11 cellular contexts compared by ENCODE assay signal in genomic region chr17:72467841-72468653, GRCh38.
DNase-seq lines count a peak whose midpoint lies in the region; ATAC-seq and TF ChIP-seq lines count a peak whose summit lies in the region.
"Had no signal": no experiment of that assay in that cellular context is flagged by ENCODE, and none has a peak within 500 bp of the region (broad histone marks: within the 10 kb centered on the region; RNA-seq: fewer than 3 reads in every experiment).

No MANE protein-coding gene starts in this region.

- CTCF ChIA-PET in A673 (lab: Charles Lee) = no interaction called here

- H3K36me3 ChIP-seq in transverse colon = no peaks in the 10 kb centered on the region
- no peaks in the 10 kb centered on the region for H3K36me3 ChIP-seq in A673 (ENCODE audit: insufficient read depth, low read length, poor library complexity, severe bottlenecking)
- H3K36me3 ChIP-seq: thoracic aorta had no signal

- DNase-seq in NCI-H2171 treated with DMSO at 0.1 percent for 48 hours (lab: John Stamatoyannopoulos, UW) (peak; percentile 43), NCI-H2171 (lab: John Stamatoyannopoulos, UW) (no peak), caudate nucleus (lab: John Stamatoyannopoulos, UW) (peak in 3 of 61 donors; percentile 28 to 41 (median 35)), islet precursor cell (peak; percentile 85), transverse colon (peak; percentile 87), A673 (ENCODE audit: low spot score) (no peak)
- no peak for DNase-seq in activated T-cell treated with anti-CD3 and anti-CD28 coated beads, Interleukin-2, amount 50 U/mL, for 1 hour
- DNase-seq: NCI-H1092, T-helper 1 cell had no signal

- WGBS in transverse colon (ENCODE audit: low coverage in 1 of 2), 2 donors = 10 to 33% methylated on average over 4 to 21 of the region's 21 CpGs

- BruUV-seq in A673 (replicated peaks; lab: Mats Ljungman, UMichigan) = no TSS peak

- TF ChIP-seq CTCF in transverse colon (IDR thresholded peaks at IDR 0.05) (no peak), A673 (conservative IDR thresholded peaks at IDR 0.05; ENCODE audit: low read depth, low read length) (no peak)

- H3K4me3 ChIP-seq in transverse colon (peak overlapping the region in 1 of 4 donors; percentile 14), A673 (ENCODE audit: low read depth, low read length, poor library complexity, severe bottlenecking) (no peak overlapping the region)
- H3K4me3 ChIP-seq: thoracic aorta had no signal

- in situ Hi-C loops in transverse colon (cut with MboI; ENCODE audit: low pct_ligation_motif_present in 1 of 4, low pct_unique_long_range_greater_than_20kb in 1 of 4, low sequenced_read_pairs in 3 of 4) = no loop called here

- peak; percentile 76 for TF ChIP-seq POLR2A in transverse colon (IDR thresholded peaks at IDR 0.05)

- H3K27ac ChIP-seq in caudate nucleus (ENCODE audit: low read depth, low read length) (peak overlapping the region; percentile 68), transverse colon (peak overlapping the region; percentile 81 to 85 (median 83)), A673 (ENCODE audit: low read depth, low read length, poor library complexity, severe bottlenecking) (no peak overlapping the region)
- H3K27ac ChIP-seq: thoracic aorta had no signal

- H3K9me3 ChIP-seq in transverse colon = no peaks in the 10 kb centered on the region
- no peaks in the 10 kb centered on the region for H3K9me3 ChIP-seq in A673 (ENCODE audit: low read depth, low read length, poor library complexity, severe bottlenecking)
- H3K9me3 ChIP-seq: thoracic aorta had no signal

- no peak for TF ChIP-seq EP300 in transverse colon (IDR thresholded peaks at IDR 0.05; ENCODE audit: low read depth)

- H3K4me1 ChIP-seq in transverse colon = peaks cover 3 to 94% (median 44%) of the 10 kb centered on the region in 4 donors
- no peaks in the 10 kb centered on the region for H3K4me1 ChIP-seq in A673 (ENCODE audit: insufficient read depth, low read length, poor library complexity, severe bottlenecking)

- intact Hi-C loops in transverse colon (cut with DNase I; ENCODE audit: low total_unique reads) = no loop called here
- intact Hi-C loops in A673 (cut with micrococcal nuclease; ENCODE audit: unreplicated experiment) = no loop called here

- ATAC-seq in HG03039 (IDR thresholded peaks at IDR 0.05; ENCODE audit: unreplicated experiment) = no peak

- no peaks in the 10 kb centered on the region for H3K27me3 ChIP-seq in transverse colon
- H3K27me3 ChIP-seq in A673 (replicated peaks; ENCODE audit: insufficient read depth, low read depth, low read length, poor library complexity) = no peaks in the 10 kb centered on the region

- POLR2A ChIA-PET in A673 (lab: Charles Lee; ENCODE audit: low non-redundant PET) = interaction anchor here (0.7 kb wide), 1 partner anchor 91 kb away, joined by 3 read pairs; no protein-coding TSS in a partner anchor

Comparison
In these comparisons a context has a peak if more than half of its experiments do, and no peak if none do; other contexts are left out.
1. DNase-seq: peak in NCI-H2171 treated with DMSO at 0.1 percent for 48 hours (single experiment), islet precursor cell (single experiment) and transverse colon (single experiment); none in NCI-H2171 (single experiment), A673 (single experiment) and activated T-cell treated with anti-CD3 and anti-CD28 coated beads, Interleukin-2, amount 50 U/mL, for 1 hour (single experiment).